ENCODE assay signal across 14 cellular contexts in the genomic region with DNA sequence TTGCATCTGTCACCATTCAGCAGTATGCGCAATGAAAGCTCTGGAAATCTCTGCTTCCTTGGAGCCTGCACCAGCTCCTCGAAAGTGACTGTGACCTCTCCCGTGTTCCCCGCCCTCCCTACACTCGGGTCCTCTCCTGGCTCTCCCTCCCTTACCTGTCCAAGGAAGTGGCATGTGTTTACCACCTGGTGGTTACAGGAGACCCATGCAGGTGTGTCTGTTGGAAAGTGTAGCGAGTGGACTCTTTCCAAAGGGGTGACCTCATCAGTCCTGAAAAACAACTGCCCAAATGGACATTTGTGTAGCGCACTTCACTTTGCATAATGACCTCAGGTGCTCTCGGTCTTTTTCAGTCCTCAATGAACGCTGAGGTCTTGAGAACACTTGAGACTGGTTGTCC.
"Had no signal": no experiment of that assay in that cellular context is flagged by ENCODE, and none has a peak within 500 bp of the region (broad histone marks: within the 10 kb centered on the region; RNA-seq: fewer than 3 reads in every experiment).

No MANE protein-coding gene starts in this region.

- ATAC-seq: activated naive CD8-positive, alpha-beta T cell treated with anti-CD3 and anti-CD28 coated beads, Interleukin-2, amount 50 U/mL, for 24 hours; gastrocnemius medialis; left ventricle myocardium superior had no signal

- H3K4me3 ChIP-seq: cardiac muscle cell, colonic mucosa, gastrocnemius medialis, tibial artery had no signal

- H3K27ac ChIP-seq: cardiac muscle cell, colonic mucosa, gastrocnemius medialis, tibial artery had no signal

- H3K27me3 ChIP-seq: cardiac muscle cell, colonic mucosa, gastrocnemius medialis, tibial artery had no signal

- FAIRE-seq: astrocyte, keratinocyte, small intestine had no signal

- H3K4me1 ChIP-seq: colonic mucosa, gastrocnemius medialis, tibial artery had no signal

- DNase-seq: activated CD4-positive, alpha-beta T cell treated with anti-CD3 and anti-CD28 coated beads, Interleukin-2, amount 10 ng/mL, durations not matched to agents 24 days and 14 days; activated CD8-positive, alpha-beta memory T cell treated with anti-CD3 and anti-CD28 coated beads for 24 hours; activated naive CD4-positive, alpha-beta T cell treated with Interleukin-2 at 50 U/mL for 16 hours; activated naive CD8-positive, alpha-beta T cell treated with anti-CD3 and anti-CD28 coated beads, Interleukin-2, amount 50 U/mL, for 24 hours; colonic mucosa; gastrocnemius medialis; left ventricle myocardium superior; right cardiac atrium; small intestine had no signal

- H3K4me3 Mint-ChIP-seq: activated CD4-positive, alpha-beta T cell treated with anti-CD3 and anti-CD28 coated beads, Interleukin-2, amount 10 ng/mL, durations not matched to agents 24 days and 14 days; activated naive CD8-positive, alpha-beta T cell treated with anti-CD3 and anti-CD28 coated beads, Interleukin-2, amount 50 U/mL, for 24 hours had no signal

- H3K9me3 ChIP-seq: colonic mucosa, gastrocnemius medialis, tibial artery had no signal

- H3K36me3 ChIP-seq: cardiac muscle cell, colonic mucosa, gastrocnemius medialis, tibial artery had no signal

- H3K9me3 Mint-ChIP-seq: activated CD4-positive, alpha-beta T cell treated with anti-CD3 and anti-CD28 coated beads, Interleukin-2, amount 10 ng/mL, durations not matched to agents 24 days and 14 days; activated naive CD8-positive, alpha-beta T cell treated with anti-CD3 and anti-CD28 coated beads, Interleukin-2, amount 50 U/mL, for 24 hours had no signal

- H3K27ac Mint-ChIP-seq: activated CD4-positive, alpha-beta T cell treated with anti-CD3 and anti-CD28 coated beads, Interleukin-2, amount 10 ng/mL, durations not matched to agents 24 days and 14 days; activated naive CD8-positive, alpha-beta T cell treated with anti-CD3 and anti-CD28 coated beads, Interleukin-2, amount 50 U/mL, for 24 hours; progenitor cell of endocrine pancreas had no signal

- H3K27me3 Mint-ChIP-seq: activated CD4-positive, alpha-beta T cell treated with anti-CD3 and anti-CD28 coated beads, Interleukin-2, amount 10 ng/mL, durations not matched to agents 24 days and 14 days; activated naive CD8-positive, alpha-beta T cell treated with anti-CD3 and anti-CD28 coated beads, Interleukin-2, amount 50 U/mL, for 24 hours had no signal

- H3K4me1 Mint-ChIP-seq: activated CD4-positive, alpha-beta T cell treated with anti-CD3 and anti-CD28 coated beads, Interleukin-2, amount 10 ng/mL, durations not matched to agents 24 days and 14 days; activated naive CD8-positive, alpha-beta T cell treated with anti-CD3 and anti-CD28 coated beads, Interleukin-2, amount 50 U/mL, for 24 hours had no signal
